In the genomic region with DNA sequence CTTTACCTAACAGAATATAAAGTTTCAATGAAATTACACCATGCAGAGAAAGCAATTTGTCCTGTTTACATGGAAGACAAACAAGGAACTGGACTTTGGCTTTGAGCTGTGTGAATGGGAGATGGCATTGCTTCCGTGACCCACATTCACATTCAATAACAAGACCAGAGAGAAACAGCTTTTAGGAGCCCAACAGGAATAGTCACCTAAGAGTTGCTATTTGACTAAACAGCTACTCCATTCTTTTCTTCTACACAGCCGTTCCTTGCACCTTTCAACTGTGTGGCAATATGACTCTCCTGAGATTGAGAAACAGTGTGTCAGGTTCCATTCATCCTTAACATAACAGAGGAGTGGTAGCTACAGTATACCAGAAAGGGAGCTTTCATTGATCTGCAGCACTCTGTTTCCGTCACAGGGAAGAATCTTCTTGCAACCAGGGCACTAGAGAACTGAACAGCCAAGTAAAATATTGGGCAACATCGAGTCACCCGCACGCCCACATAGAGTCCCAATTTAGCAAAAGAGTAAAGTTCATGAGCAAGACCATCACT, we compare ENCODE assay signal across 21 cellular contexts.
DNase-seq lines count a peak whose midpoint lies in the region; ATAC-seq, FAIRE-seq and TF ChIP-seq lines count a peak whose summit lies in the region.
"Had no signal": no experiment of that assay in that cellular context is flagged by ENCODE, and none has a peak within 500 bp of the region (broad histone marks: within the 10 kb centered on the region; RNA-seq: fewer than 3 reads in every experiment).

No MANE protein-coding gene starts in this region.

- CTCF ChIA-PET in Calu3 (lab: Charles Lee): no interaction called here

- H3K27me3 ChIP-seq in adipocyte (replicated peaks; ENCODE audit: control insufficient read depth, insufficient read depth, low read length) (no peaks in the 10 kb centered on the region), small intestine (ENCODE audit: control insufficient read depth in 2 of 2, insufficient read depth in 2 of 2, low read length in 2 of 2) (no peaks in the 10 kb centered on the region)
- H3K27me3 ChIP-seq: vagina had no signal

- no peak overlapping the region for H3K4me3 ChIP-seq in adipocyte (ENCODE audit: low read length)
- no peak overlapping the region for H3K4me3 ChIP-seq in small intestine (ENCODE audit: low read depth in 1 of 2, low read length in 2 of 2)
- H3K4me3 ChIP-seq: coronary artery, vagina had no signal

- peak overlapping the region; percentile 15 for H3K9ac ChIP-seq in adipocyte (ENCODE audit: low read length)

- H3K27ac Mint-ChIP-seq in Calu3 (ENCODE audit: unreplicated experiment): peak overlapping the region; percentile 26
- H3K27ac Mint-ChIP-seq: activated CD4-positive, alpha-beta T cell treated with anti-CD3 and anti-CD28 coated beads for 36 hours; activated CD8-positive, alpha-beta memory T cell treated with anti-CD3 and anti-CD28 coated beads, Interleukin-2, amount 10 ng/mL, durations not matched to agents 7 days and 5 days; activated T-helper 17 cell treated with anti-CD3 and anti-CD28 coated beads, Interleukin-2, amount 50 U/mL, for 72 hours; brain; CD14-positive monocyte; progenitor cell of endocrine pancreas had no signal

- BruUV-seq in Calu3 (replicated peaks; lab: Mats Ljungman, UMichigan): no TSS peak

- H3K4me3 Mint-ChIP-seq in Calu3 (ENCODE audit: low read depth, unreplicated experiment): no peak overlapping the region
- H3K4me3 Mint-ChIP-seq: activated CD4-positive, alpha-beta T cell treated with anti-CD3 and anti-CD28 coated beads for 36 hours; activated CD8-positive, alpha-beta memory T cell treated with anti-CD3 and anti-CD28 coated beads, Interleukin-2, amount 10 ng/mL, durations not matched to agents 7 days and 5 days; activated T-helper 17 cell treated with anti-CD3 and anti-CD28 coated beads, Interleukin-2, amount 50 U/mL, for 72 hours; brain; CD14-positive monocyte had no signal

- H3K4me1 ChIP-seq in adipocyte (ENCODE audit: control insufficient read depth, insufficient read depth, low read length) (peaks cover 19% of the 10 kb centered on the region), small intestine (ENCODE audit: control insufficient read depth in 2 of 2, insufficient read depth in 1 of 2, low read depth in 1 of 2, low read length in 1 of 2) (no peaks in the 10 kb centered on the region)
- H3K4me1 ChIP-seq: vagina had no signal

- no peak overlapping the region for H3K27ac ChIP-seq in small intestine (ENCODE audit: low read depth in 1 of 2, low read length in 1 of 2)
- H3K27ac ChIP-seq: coronary artery, vagina had no signal

- no peaks in the 10 kb centered on the region for H3K36me3 Mint-ChIP-seq in Calu3 (ENCODE audit: insufficient read depth, unreplicated experiment)
- H3K36me3 Mint-ChIP-seq: activated CD8-positive, alpha-beta memory T cell treated with anti-CD3 and anti-CD28 coated beads, Interleukin-2, amount 10 ng/mL, durations not matched to agents 7 days and 5 days; brain; CD14-positive monocyte had no signal

- ATAC-seq in left lobe of liver: peak; percentile 90
- no peak for ATAC-seq in GM18909 (IDR thresholded peaks at IDR 0.05; ENCODE audit: poor library complexity, unreplicated experiment)
- ATAC-seq: activated CD4-positive, alpha-beta T cell treated with anti-CD3 and anti-CD28 coated beads for 36 hours; activated CD8-positive, alpha-beta memory T cell treated with anti-CD3 and anti-CD28 coated beads, Interleukin-2, amount 10 ng/mL, durations not matched to agents 7 days and 5 days; activated T-helper 17 cell treated with anti-CD3 and anti-CD28 coated beads, Interleukin-2, amount 50 U/mL, for 72 hours had no signal

- no peaks in the 10 kb centered on the region for H3K4me1 Mint-ChIP-seq in Calu3 (ENCODE audit: low read depth, unreplicated experiment)
- H3K4me1 Mint-ChIP-seq: activated CD4-positive, alpha-beta T cell treated with anti-CD3 and anti-CD28 coated beads for 36 hours; activated CD8-positive, alpha-beta memory T cell treated with anti-CD3 and anti-CD28 coated beads, Interleukin-2, amount 10 ng/mL, durations not matched to agents 7 days and 5 days; activated T-helper 17 cell treated with anti-CD3 and anti-CD28 coated beads, Interleukin-2, amount 50 U/mL, for 72 hours; CD14-positive monocyte had no signal

- WGBS in small intestine, 3 donors: 66 to 76% (median 67%) methylated on average over 6 of the region's 6 CpGs

- intact Hi-C loops in Calu3 (cut with micrococcal nuclease; ENCODE audit: unreplicated experiment) (no loop called here), posterior cingulate gyrus (cut with DNase I) (no loop called here)

- no peaks in the 10 kb centered on the region for H3K9me3 ChIP-seq in adipocyte (ENCODE audit: control insufficient read depth, low read length)
- H3K9me3 ChIP-seq in small intestine (ENCODE audit: control insufficient read depth, low read depth): no peaks in the 10 kb centered on the region
- H3K9me3 ChIP-seq: vagina had no signal

- H3K9me3 Mint-ChIP-seq in Calu3 (ENCODE audit: low read depth, unreplicated experiment): no peaks in the 10 kb centered on the region
- H3K9me3 Mint-ChIP-seq: brain, CD14-positive monocyte had no signal

- DNase-seq in Calu3: peak; percentile 12
- DNase-seq in HuH-7 (ENCODE audit: low spot score): peak; percentile 48
- no peak for DNase-seq in adipocyte (ENCODE audit: low read depth)
- peak; percentile 86 for DNase-seq in left lobe of liver (ENCODE audit: low spot score)
- no peak for DNase-seq in posterior cingulate gyrus
- DNase-seq in small intestine: no peak
- no peak for DNase-seq in GF-D8 (lab: John Stamatoyannopoulos, UW)
- DNase-seq: activated CD4-positive, alpha-beta T cell treated with anti-CD3 and anti-CD28 coated beads for 36 hours; activated CD8-positive, alpha-beta memory T cell treated with anti-CD3 and anti-CD28 coated beads, Interleukin-2, amount 10 ng/mL, durations not matched to agents 7 days and 5 days; DND-41; midbrain; NCI-H226; SW 1271 had no signal

- no peak for FAIRE-seq in small intestine (lab: Jason Lieb, UNC)
- FAIRE-seq: endometrium had no signal

- TF ChIP-seq CTCF in Calu3 (IDR thresholded peaks at IDR 0.05; ENCODE audit: unreplicated experiment): no peak

- no peaks in the 10 kb centered on the region for H3K36me3 ChIP-seq in adipocyte (ENCODE audit: control insufficient read depth, insufficient read depth, low read length, severe bottlenecking)
- no peaks in the 10 kb centered on the region for H3K36me3 ChIP-seq in small intestine (ENCODE audit: control insufficient read depth in 2 of 2, insufficient read depth in 2 of 2, low read length in 2 of 2)
- H3K36me3 ChIP-seq: vagina had no signal

- no peaks in the 10 kb centered on the region for H3K27me3 Mint-ChIP-seq in Calu3 (ENCODE audit: unreplicated experiment)
- H3K27me3 Mint-ChIP-seq: activated CD4-positive, alpha-beta T cell treated with anti-CD3 and anti-CD28 coated beads for 36 hours; activated CD8-positive, alpha-beta memory T cell treated with anti-CD3 and anti-CD28 coated beads, Interleukin-2, amount 10 ng/mL, durations not matched to agents 7 days and 5 days; activated T-helper 17 cell treated with anti-CD3 and anti-CD28 coated beads, Interleukin-2, amount 50 U/mL, for 72 hours; progenitor cell of endocrine pancreas had no signal

Comparison
In these comparisons a context has a peak if more than half of its experiments do, and no peak if none do; other contexts are left out.
1. DNase-seq: peak in Calu3 (single experiment), HuH-7 (single experiment) and left lobe of liver (single experiment); none in adipocyte (single experiment), posterior cingulate gyrus (0 of 10), small intestine (single experiment) and GF-D8 (single experiment).